1 cellular context compared by ENCODE assay signal in genomic region chr4:152168960-152169616, GRCh38.
TF ChIP-seq lines count a peak whose summit lies in the region.

No MANE protein-coding gene starts in this region.

TF ChIP-seq in WTC11, 78 proteins besides CTCF, POLR2A, EP300 and RAD21 (continued from another document):
- TF ChIP-seq ZSCAN18 (CRISPR knock-in tag; IDR thresholded peaks at IDR 0.05) (no peak), E2F5 (CRISPR knock-in tag; IDR thresholded peaks at IDR 0.05) (no peak), MYBL2 (CRISPR knock-in tag; IDR thresholded peaks at IDR 0.05) (no peak), SMAD4 (CRISPR knock-in tag; IDR thresholded peaks at IDR 0.05) (no peak), HMGXB4 (CRISPR knock-in tag; IDR thresholded peaks at IDR 0.05) (no peak), MLX (CRISPR knock-in tag; IDR thresholded peaks at IDR 0.05) (no peak), JAZF1 (CRISPR knock-in tag; IDR thresholded peaks at IDR 0.05) (no peak), SOX15 (CRISPR knock-in tag; IDR thresholded peaks at IDR 0.05) (no peak), CREM (CRISPR knock-in tag; IDR thresholded peaks at IDR 0.05) (no peak), TCF7 (CRISPR knock-in tag; IDR thresholded peaks at IDR 0.05; ENCODE audit: low read depth) (no peak), NFE2L1 (CRISPR knock-in tag; IDR thresholded peaks at IDR 0.05) (no peak)
